Comparison of ENCODE assay signal across 17 cellular contexts in the genomic region with DNA sequence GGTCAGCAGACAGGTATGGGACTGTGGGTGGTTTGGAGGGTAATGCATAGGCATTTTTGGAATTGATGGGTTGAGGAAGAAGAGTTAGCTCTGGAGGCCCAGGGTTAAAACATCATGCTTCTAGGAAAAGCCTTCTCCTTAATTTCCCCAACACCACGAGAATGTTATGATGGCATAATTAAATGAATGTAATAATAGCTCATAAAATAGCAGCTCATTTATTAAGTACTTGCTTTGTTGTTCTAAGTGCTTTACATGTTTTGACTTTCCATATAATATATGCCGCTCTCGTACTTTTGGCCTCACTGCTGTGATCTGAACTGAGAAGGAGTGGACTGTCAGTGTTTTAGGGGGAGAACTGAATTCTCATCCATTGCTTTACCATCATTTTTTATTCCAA. TPM values are rescaled to one million over a fixed set of nuclear protein-coding genes. Genes with fewer than 3 reads are reported as not detected.
DNase-seq lines count a peak whose midpoint lies in the region; ATAC-seq and TF ChIP-seq lines count a peak whose summit lies in the region.
"Had no signal": no experiment of that assay in that cellular context is flagged by ENCODE, and none has a peak within 500 bp of the region (broad histone marks: within the 10 kb centered on the region; RNA-seq: fewer than 3 reads in every experiment).

No MANE protein-coding gene starts in this region.

- WGBS in esophagus muscularis mucosa: 59% methylated on average over 3 of the region's 3 CpGs

- H3K4me1 ChIP-seq in OCI-LY3 (ENCODE audit: low read length) (peaks cover 41% of the 10 kb centered on the region), esophagus muscularis mucosa (peaks cover 28 to 56% (median 44%) of the 10 kb centered on the region in 4 donors)
- H3K4me1 ChIP-seq: HAP-1, Peyer's patch had no signal

- H3K4me2 ChIP-seq in OCI-LY3 (ENCODE audit: low read length): peak overlapping the region; percentile 63
- H3K4me2 ChIP-seq: BLaER1 treated with 17β-estradiol and CSF1 and Interleukin-3, amounts not matched to agents 10 nM and 100 nM had no signal

- H3K36me3 Mint-ChIP-seq in activated naive CD8-positive, alpha-beta T cell: no peaks in the 10 kb centered on the region
- peaks cover 7% of the 10 kb centered on the region for H3K36me3 Mint-ChIP-seq in activated naive CD8-positive, alpha-beta T cell treated with anti-CD3 and anti-CD28 coated beads for 36 hours
- peaks cover 83% of the 10 kb centered on the region for H3K36me3 Mint-ChIP-seq in stimulated activated effector memory CD8-positive, alpha-beta T cell treated with anti-CD3 and anti-CD28 coated beads, Interleukin-12 subunit alpha, Interleukin-12 subunit beta, amount 100 ng/mL, for 72 hours

- TF ChIP-seq CTCF in OCI-LY3 (IDR thresholded peaks at IDR 0.05; ENCODE audit: low read depth, low read length): no peak
- no peak for TF ChIP-seq CTCF in esophagus muscularis mucosa (IDR thresholded peaks at IDR 0.05)
- no peak for TF ChIP-seq CTCF in WERI-Rb-1 (IDR thresholded peaks at IDR 0.05; ENCODE audit: low read depth, low read length)

- H3K27ac Mint-ChIP-seq in activated naive CD8-positive, alpha-beta T cell: peak overlapping the region; percentile 55
- H3K27ac Mint-ChIP-seq in activated naive CD8-positive, alpha-beta T cell treated with anti-CD3 and anti-CD28 coated beads for 36 hours: no peak overlapping the region
- peak overlapping the region; percentile 88 for H3K27ac Mint-ChIP-seq in stimulated activated effector memory CD8-positive, alpha-beta T cell treated with anti-CD3 and anti-CD28 coated beads, Interleukin-12 subunit alpha, Interleukin-12 subunit beta, amount 100 ng/mL, for 72 hours

- H3K9me3 ChIP-seq in OCI-LY3 (ENCODE audit: insufficient read depth, low read length): no peaks in the 10 kb centered on the region
- no peaks in the 10 kb centered on the region for H3K9me3 ChIP-seq in esophagus muscularis mucosa
- H3K9me3 ChIP-seq in WERI-Rb-1 (ENCODE audit: severe bottlenecking): no peaks in the 10 kb centered on the region
- H3K9me3 ChIP-seq: HAP-1, Peyer's patch had no signal

- H3K9ac ChIP-seq in OCI-LY3 (ENCODE audit: low read length): no peak overlapping the region
- H3K9ac ChIP-seq: BLaER1 treated with 17β-estradiol and CSF1 and Interleukin-3, amounts not matched to agents 10 nM and 100 nM; GM23248 had no signal

- H2AFZ ChIP-seq in OCI-LY3 (ENCODE audit: low read depth, low read length): no peak overlapping the region
- H2AFZ ChIP-seq: GM23248 had no signal

- peak overlapping the region; percentile 42 for H3K27ac ChIP-seq in OCI-LY3 (ENCODE audit: low read length)
- H3K27ac ChIP-seq in esophagus muscularis mucosa (replicated peaks in 1 of 4): peak overlapping the region in 3 of 4 donors; percentile 40 to 54 (median 45)
- H3K27ac ChIP-seq in WERI-Rb-1: no peak overlapping the region
- H3K27ac ChIP-seq: BLaER1 treated with 17β-estradiol and CSF1 and Interleukin-3, amounts not matched to agents 10 nM and 100 nM; GM23248; Peyer's patch had no signal

- no peaks in the 10 kb centered on the region for H3K9me3 Mint-ChIP-seq in activated naive CD8-positive, alpha-beta T cell (ENCODE audit: low read depth)
- no peaks in the 10 kb centered on the region for H3K9me3 Mint-ChIP-seq in activated naive CD8-positive, alpha-beta T cell treated with anti-CD3 and anti-CD28 coated beads for 36 hours
- no peaks in the 10 kb centered on the region for H3K9me3 Mint-ChIP-seq in stimulated activated effector memory CD8-positive, alpha-beta T cell treated with anti-CD3 and anti-CD28 coated beads, Interleukin-12 subunit alpha, Interleukin-12 subunit beta, amount 100 ng/mL, for 72 hours

- no peaks in the 10 kb centered on the region for H3K79me2 ChIP-seq in OCI-LY3 (ENCODE audit: low read length)

- TF ChIP-seq POLR2A in esophagus muscularis mucosa (IDR thresholded peaks at IDR 0.05; ENCODE audit: low read depth): no peak

- H3K27me3 ChIP-seq in OCI-LY3 (ENCODE audit: low read depth, low read length) (no peaks in the 10 kb centered on the region), esophagus muscularis mucosa (no peaks in the 10 kb centered on the region), WERI-Rb-1 (ENCODE audit: insufficient read depth, low read depth, severe bottlenecking) (no peaks in the 10 kb centered on the region)
- H3K27me3 ChIP-seq: BLaER1 treated with 17β-estradiol and CSF1 and Interleukin-3, amounts not matched to agents 10 nM and 100 nM; Peyer's patch had no signal

- H3K4me3 ChIP-seq in OCI-LY3 (ENCODE audit: low read length) (0 out of 2 replicates have a peak overlapping the region, but pooled peaks have one; percentile 11), esophagus muscularis mucosa (no peak overlapping the region), WERI-Rb-1 (ENCODE audit: low read depth, low read length) (no peak overlapping the region)
- H3K4me3 ChIP-seq: BLaER1 treated with 17β-estradiol and CSF1 and Interleukin-3, amounts not matched to agents 10 nM and 100 nM; GM23248; HAP-1; Peyer's patch had no signal

- H3K4me3 Mint-ChIP-seq in activated naive CD8-positive, alpha-beta T cell: no peak overlapping the region
- no peak overlapping the region for H3K4me3 Mint-ChIP-seq in activated naive CD8-positive, alpha-beta T cell treated with anti-CD3 and anti-CD28 coated beads for 36 hours
- no peak overlapping the region for H3K4me3 Mint-ChIP-seq in stimulated activated effector memory CD8-positive, alpha-beta T cell treated with anti-CD3 and anti-CD28 coated beads, Interleukin-12 subunit alpha, Interleukin-12 subunit beta, amount 100 ng/mL, for 72 hours

- H3K27me3 Mint-ChIP-seq in activated naive CD8-positive, alpha-beta T cell: no peaks in the 10 kb centered on the region
- no peaks in the 10 kb centered on the region for H3K27me3 Mint-ChIP-seq in activated naive CD8-positive, alpha-beta T cell treated with anti-CD3 and anti-CD28 coated beads for 36 hours

- H4K20me1 ChIP-seq in OCI-LY3 (ENCODE audit: insufficient read depth, low read length): no peaks in the 10 kb centered on the region

- peaks cover 2% of the 10 kb centered on the region for H3K4me1 Mint-ChIP-seq in activated naive CD8-positive, alpha-beta T cell (ENCODE audit: low read depth)
- peaks cover 11% of the 10 kb centered on the region for H3K4me1 Mint-ChIP-seq in activated naive CD8-positive, alpha-beta T cell treated with anti-CD3 and anti-CD28 coated beads for 36 hours
- peaks cover 21% of the 10 kb centered on the region for H3K4me1 Mint-ChIP-seq in stimulated activated effector memory CD8-positive, alpha-beta T cell treated with anti-CD3 and anti-CD28 coated beads, Interleukin-12 subunit alpha, Interleukin-12 subunit beta, amount 100 ng/mL, for 72 hours

- no peak for ATAC-seq in stimulated activated effector memory CD8-positive, alpha-beta T cell treated with anti-CD3 and anti-CD28 coated beads, Interleukin-12 subunit alpha, Interleukin-12 subunit beta, amount 100 ng/mL, for 72 hours
- ATAC-seq: Right ventricle myocardium inferior had no signal

- intact Hi-C loops in esophagus muscularis mucosa (cut with DNase I): no loop called here

- TF ChIP-seq EP300 in esophagus muscularis mucosa (IDR thresholded peaks at IDR 0.05): no peak

- H3K36me3 ChIP-seq in OCI-LY3 (replicated peaks; ENCODE audit: low read depth, low read length): peaks cover 30% of the 10 kb centered on the region
- peaks cover 41 to 88% (median 65%) of the 10 kb centered on the region in 4 donors for H3K36me3 ChIP-seq in esophagus muscularis mucosa
- peaks cover 80% of the 10 kb centered on the region for H3K36me3 ChIP-seq in WERI-Rb-1

- DNase-seq in activated naive CD8-positive, alpha-beta T cell treated with anti-CD3 and anti-CD28 coated beads for 36 hours: no peak
- DNase-seq in esophagus muscularis mucosa (ENCODE audit: extremely low spot score) (no peak), WERI-Rb-1 (no peak)
- no peak for DNase-seq in stimulated activated effector memory CD8-positive, alpha-beta T cell treated with anti-CD3 and anti-CD28 coated beads, Interleukin-12 subunit alpha, Interleukin-12 subunit beta, amount 100 ng/mL, for 72 hours (ENCODE audit: low spot score in 2 of 2)
- no peak for DNase-seq in stimulated activated CD4-positive, alpha-beta T cell treated with anti-CD3 and anti-CD28 coated beads, Interleukin-1b, Interleukin-23, amount 100 ng/mL, for 48 hours
- DNase-seq: DND-41, MM.1S, NCI-H1092 treated with DMSO at 0.1 percent for 48 hours, NCI-H146, NCI-H2029 treated with DMSO at 0.1 percent for 48 hours had no signal

RNA-seq across cellular contexts. Expression of gene LIMD2, which starts 14.3 kb away (rescaled TPM):
- 100 to 1,000 TPM; 173 to 179 TPM for total RNA-seq in activated naive CD8-positive, alpha-beta T cell treated with anti-CD3 and anti-CD28 coated beads for 36 hours
- 10 to 100 TPM in 2 of 4 donors, 1 to 10 TPM in 2; 3.1 to 14.9 (median 8.0) TPM for total RNA-seq in esophagus muscularis mucosa

RNA-seq across cellular contexts. Expression of gene STRADA, which starts 56.0 kb away (rescaled TPM):
- total RNA-seq in activated naive CD8-positive, alpha-beta T cell treated with anti-CD3 and anti-CD28 coated beads for 36 hours: 10 to 100 TPM; 39.1 to 40.9 TPM
- total RNA-seq in esophagus muscularis mucosa: 10 to 100 TPM; 18.2 to 20.5 (median 20.1) TPM

Comparison
In these comparisons a context has a peak if more than half of its experiments do, and no peak if none do; other contexts are left out.
1. RNA of gene LIMD2, which starts 14.3 kb away (total RNA-seq): 173 to 179 TPM in activated naive CD8-positive, alpha-beta T cell treated with anti-CD3 and anti-CD28 coated beads for 36 hours; 3.1 to 14.9 TPM in esophagus muscularis mucosa; every median in the first group is over 10 times any median in the second.